ENCODE assay signal across 29 cellular contexts in the genomic region with DNA sequence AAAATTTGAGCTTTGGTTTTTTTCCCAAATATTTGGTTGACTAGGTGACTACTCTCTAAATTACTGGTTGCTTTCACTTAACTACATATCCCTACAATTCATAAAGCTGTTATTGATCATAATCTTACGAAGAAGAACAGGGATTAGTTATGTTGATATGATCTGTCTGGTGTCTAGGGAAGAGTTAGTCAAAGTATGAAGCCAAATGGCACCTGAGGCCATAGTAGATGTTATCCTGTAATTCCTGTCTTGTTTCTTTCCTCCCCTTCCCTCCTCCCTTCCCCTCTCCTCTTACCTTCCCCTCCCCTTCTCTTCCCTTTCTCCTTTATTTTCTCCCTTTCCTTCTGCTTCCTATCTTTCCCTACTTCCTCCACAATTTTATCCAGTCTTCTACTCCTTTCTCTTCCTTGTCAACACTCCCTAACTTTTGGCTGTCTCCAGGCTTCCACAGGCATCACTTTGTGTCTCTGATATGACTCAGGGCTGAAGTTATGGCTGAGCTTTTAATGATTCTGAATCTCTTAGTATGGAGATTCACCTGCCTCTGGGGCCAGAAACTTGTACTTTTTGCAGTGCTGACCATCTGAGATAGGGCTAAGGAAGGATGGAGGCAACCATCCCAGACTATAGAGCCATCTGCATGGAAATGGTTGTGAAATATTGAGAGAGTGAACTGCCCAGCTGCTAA.
"Had no signal": no experiment of that assay in that cellular context is flagged by ENCODE, and none has a peak within 500 bp of the region (broad histone marks: within the 10 kb centered on the region; RNA-seq: fewer than 3 reads in every experiment).

No MANE protein-coding gene starts in this region.

- H3K4me3 Mint-ChIP-seq: dendritic cell treated with granulocyte-macrophage colony-stimulating factor and Interleukin-4, amounts not matched to agents 40 ng/mL and 50 ng/mL, for 4 days; endodermal cell; immature natural killer cell; mesothelial cell of epicardium; naive B cell; natural killer cell treated with Interleukin-12 subunit alpha and Interleukin-12 subunit beta and Interleukin-15 and Interleukin-18, amount 100 ng/mL, for 72 hours; stimulated activated memory B cell treated with anti-CD40 and anti-IgM and Interleukin-4, amounts not matched to agents 10 μg/mL and 1 μg/mL and 100 μg/mL, for 72 hours had no signal

- H3K27me3 ChIP-seq: colonic mucosa, esophagus muscularis mucosa, right atrium auricular region, sigmoid colon, spleen, testis, tibial artery, upper lobe of left lung had no signal

- ATAC-seq: left lobe of liver; mucosa of descending colon; natural killer cell treated with Interleukin-12 subunit alpha and Interleukin-12 subunit beta and Interleukin-15 and Interleukin-18, amount 100 ng/mL, for 72 hours; stimulated activated memory B cell treated with anti-CD40 and anti-IgM and Interleukin-4, amounts not matched to agents 10 μg/mL and 1 μg/mL and 100 μg/mL, for 72 hours; stimulated activated naive CD8-positive, alpha-beta T cell treated with anti-CD3 and anti-CD28 coated beads, Interleukin-15, Interleukin-2, amounts not matched to agents 100 U/mL and 50 U/mL, for 24 hours had no signal

- H3K36me3 Mint-ChIP-seq: immature natural killer cell; mesothelial cell of epicardium; natural killer cell treated with Interleukin-12 subunit alpha and Interleukin-12 subunit beta and Interleukin-15 and Interleukin-18, amount 100 ng/mL, for 72 hours; stimulated activated memory B cell treated with anti-CD40 and anti-IgM and Interleukin-4, amounts not matched to agents 10 μg/mL and 1 μg/mL and 100 μg/mL, for 72 hours had no signal

- H3K9me3 ChIP-seq: colonic mucosa, esophagus muscularis mucosa, prostate gland, right atrium auricular region, sigmoid colon, spleen, testis, tibial artery, upper lobe of left lung had no signal

- DNase-seq: colonic mucosa; effector CD8-positive, alpha-beta T cell; endodermal cell; hypothalamus; immature natural killer cell; kidney; mesenchymal stem cell; mucosa of descending colon; naive B cell; sigmoid colon; spleen; stimulated activated CD4-positive, alpha-beta T cell treated with anti-CD3 and anti-CD28 coated beads, Interleukin-4, amount 100 ng/mL, for 4 hours; stimulated activated naive CD8-positive, alpha-beta T cell treated with anti-CD3 and anti-CD28 coated beads, Interleukin-15, Interleukin-2, amounts not matched to agents 100 U/mL and 50 U/mL, for 24 hours; substantia nigra; testis; tibial artery; upper lobe of left lung had no signal

- H3K4me1 Mint-ChIP-seq: endodermal cell; immature natural killer cell; naive B cell; stimulated activated memory B cell treated with anti-CD40 and anti-IgM and Interleukin-4, amounts not matched to agents 10 μg/mL and 1 μg/mL and 100 μg/mL, for 72 hours had no signal

- H3K27ac Mint-ChIP-seq: dendritic cell treated with granulocyte-macrophage colony-stimulating factor and Interleukin-4, amounts not matched to agents 40 ng/mL and 50 ng/mL, for 4 days; endodermal cell; immature natural killer cell; mesothelial cell of epicardium; natural killer cell treated with Interleukin-12 subunit alpha and Interleukin-12 subunit beta and Interleukin-15 and Interleukin-18, amount 100 ng/mL, for 72 hours; stimulated activated memory B cell treated with anti-CD40 and anti-IgM and Interleukin-4, amounts not matched to agents 10 μg/mL and 1 μg/mL and 100 μg/mL, for 72 hours had no signal

- H3K79me2 ChIP-seq: parathyroid adenoma had no signal

- H3K4me3 ChIP-seq: colonic mucosa, esophagus muscularis mucosa, lung, mucosa of descending colon, prostate gland, right atrium auricular region, sigmoid colon, spleen, testis, tibial artery, upper lobe of left lung had no signal

- H3K9ac ChIP-seq: parathyroid adenoma had no signal

- H3K9me3 Mint-ChIP-seq: dendritic cell treated with granulocyte-macrophage colony-stimulating factor and Interleukin-4, amounts not matched to agents 40 ng/mL and 50 ng/mL, for 4 days; endodermal cell; mesothelial cell of epicardium; natural killer cell treated with Interleukin-12 subunit alpha and Interleukin-12 subunit beta and Interleukin-15 and Interleukin-18, amount 100 ng/mL, for 72 hours; neural crest cell had no signal

- H3K27me3 Mint-ChIP-seq: dendritic cell treated with granulocyte-macrophage colony-stimulating factor and Interleukin-4, amounts not matched to agents 40 ng/mL and 50 ng/mL, for 4 days; natural killer cell treated with Interleukin-12 subunit alpha and Interleukin-12 subunit beta and Interleukin-15 and Interleukin-18, amount 100 ng/mL, for 72 hours; stimulated activated memory B cell treated with anti-CD40 and anti-IgM and Interleukin-4, amounts not matched to agents 10 μg/mL and 1 μg/mL and 100 μg/mL, for 72 hours had no signal

- H3K4me1 ChIP-seq: colonic mucosa, parathyroid adenoma, prostate gland, sigmoid colon, spleen, testis, tibial artery, upper lobe of left lung had no signal

- H3K27ac ChIP-seq: colonic mucosa, epithelial cell of prostate, esophagus muscularis mucosa, parathyroid adenoma, prostate gland, right atrium auricular region, sigmoid colon, spleen, testis, tibial artery, upper lobe of left lung had no signal

- H3K36me3 ChIP-seq: colonic mucosa, esophagus muscularis mucosa, prostate gland, right atrium auricular region, sigmoid colon, spleen, tibial artery, upper lobe of left lung had no signal

- H2AFZ ChIP-seq: parathyroid adenoma had no signal
